Comparison of ENCODE assay signal across 23 cellular contexts in the genomic region with DNA sequence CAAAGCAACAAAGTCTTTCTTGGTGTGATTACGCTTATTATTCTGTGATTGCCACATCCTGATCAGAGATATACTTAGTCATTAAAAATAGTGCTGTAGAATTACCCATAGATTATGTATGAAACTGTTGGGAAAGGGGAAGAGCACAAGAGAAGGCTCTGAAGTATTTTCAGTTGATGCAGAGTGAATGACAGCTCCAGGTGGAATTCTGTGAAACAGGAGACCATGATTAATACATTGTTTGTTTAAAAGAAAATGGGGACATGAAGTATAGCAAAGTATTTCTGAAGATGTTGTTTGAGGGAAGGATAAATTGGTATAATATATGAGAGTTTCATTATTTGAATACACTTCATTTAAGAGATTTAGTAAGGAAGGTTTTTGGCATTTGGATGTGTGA.
"Had no signal": no experiment of that assay in that cellular context is flagged by ENCODE, and none has a peak within 500 bp of the region (broad histone marks: within the 10 kb centered on the region; RNA-seq: fewer than 3 reads in every experiment).

No MANE protein-coding gene starts in this region.

- H3K36me3 Mint-ChIP-seq: neural progenitor cell; stimulated activated effector memory CD8-positive, alpha-beta T cell treated with anti-CD3 and anti-CD28 coated beads, Interleukin-12 subunit alpha, Interleukin-12 subunit beta, amount 100 ng/mL, for 72 hours; stimulated activated naive B cell treated with anti-CD40 and anti-IgM and Interleukin-4, amounts not matched to agents 10 μg/mL and 1 μg/mL and 100 μg/mL, for 72 hours had no signal

- H3K9me3 Mint-ChIP-seq: neural progenitor cell had no signal

- DNase-seq: occipital lobe; ovary; posterior cingulate gyrus; psoas muscle; right cardiac atrium; right lobe of liver; sigmoid colon; small intestine; stimulated activated CD4-positive, alpha-beta T cell treated with anti-CD3 and anti-CD28 coated beads, Interleukin-15, amount 100 ng/mL, for 24 hours; stimulated activated CD4-positive, alpha-beta T cell treated with anti-CD3 and anti-CD28 coated beads, Interleukin-2, amount 100 ng/mL, for 24 hours; stimulated activated CD4-positive, alpha-beta T cell treated with anti-CD3 and anti-CD28 coated beads, Interleukin-2, amount 100 ng/mL, for 48 hours; stimulated activated CD4-positive, alpha-beta T cell treated with anti-CD3 and anti-CD28 coated beads, Interleukin-4, amount 100 ng/mL, for 24 hours; stimulated activated naive B cell treated with anti-CD40 and anti-IgM and Interleukin-4, amounts not matched to agents 10 μg/mL and 1 μg/mL and 100 μg/mL, for 72 hours; stimulated activated naive CD4-positive, alpha-beta T cell treated with Interleukin-2 at 50 U/mL for 16 hours; stomach; thyroid gland; trophoblast cell; upper lobe of left lung had no signal

- H3K27ac Mint-ChIP-seq: natural killer cell treated with Interleukin-12 subunit alpha and Interleukin-12 subunit beta and Interleukin-15 and Interleukin-18, amount 100 ng/mL, for 72 hours; neural progenitor cell; progenitor cell of endocrine pancreas; stimulated activated effector memory CD8-positive, alpha-beta T cell treated with anti-CD3 and anti-CD28 coated beads, Interleukin-12 subunit alpha, Interleukin-12 subunit beta, amount 100 ng/mL, for 72 hours; stimulated activated naive B cell treated with anti-CD40 and anti-IgM and Interleukin-4, amounts not matched to agents 10 μg/mL and 1 μg/mL and 100 μg/mL, for 72 hours; stimulated activated naive CD8-positive, alpha-beta T cell treated with anti-CD3 and anti-CD28 coated beads, Interleukin-15, Interleukin-2, amounts not matched to agents 100 ng/mL and 50 ng/mL, for 24 hours had no signal

- H3K4me1 Mint-ChIP-seq: stimulated activated effector memory CD8-positive, alpha-beta T cell treated with anti-CD3 and anti-CD28 coated beads, Interleukin-12 subunit alpha, Interleukin-12 subunit beta, amount 100 ng/mL, for 72 hours; stimulated activated naive B cell treated with anti-CD40 and anti-IgM and Interleukin-4, amounts not matched to agents 10 μg/mL and 1 μg/mL and 100 μg/mL, for 72 hours had no signal

- H3K27me3 Mint-ChIP-seq: natural killer cell treated with Interleukin-12 subunit alpha and Interleukin-12 subunit beta and Interleukin-15 and Interleukin-18, amount 100 ng/mL, for 72 hours; progenitor cell of endocrine pancreas; stimulated activated naive B cell treated with anti-CD40 and anti-IgM and Interleukin-4, amounts not matched to agents 10 μg/mL and 1 μg/mL and 100 μg/mL, for 72 hours; stimulated activated naive CD8-positive, alpha-beta T cell treated with anti-CD3 and anti-CD28 coated beads, Interleukin-15, Interleukin-2, amounts not matched to agents 100 ng/mL and 50 ng/mL, for 24 hours had no signal

- H3K4me3 Mint-ChIP-seq: natural killer cell treated with Interleukin-12 subunit alpha and Interleukin-12 subunit beta and Interleukin-15 and Interleukin-18, amount 100 ng/mL, for 72 hours; neural progenitor cell; stimulated activated effector memory CD8-positive, alpha-beta T cell treated with anti-CD3 and anti-CD28 coated beads, Interleukin-12 subunit alpha, Interleukin-12 subunit beta, amount 100 ng/mL, for 72 hours; stimulated activated naive B cell treated with anti-CD40 and anti-IgM and Interleukin-4, amounts not matched to agents 10 μg/mL and 1 μg/mL and 100 μg/mL, for 72 hours; stimulated activated naive CD8-positive, alpha-beta T cell treated with anti-CD3 and anti-CD28 coated beads, Interleukin-15, Interleukin-2, amounts not matched to agents 100 ng/mL and 50 ng/mL, for 24 hours had no signal
